ENCODE assay signal across 22 cellular contexts in genomic region chr6:489001-489400, GRCh38.
DNase-seq lines count a peak whose midpoint lies in the region; ATAC-seq and TF ChIP-seq lines count a peak whose summit lies in the region.
"Had no signal": no experiment of that assay in that cellular context is flagged by ENCODE, and none has a peak within 500 bp of the region (broad histone marks: within the 10 kb centered on the region; RNA-seq: fewer than 3 reads in every experiment).

No MANE protein-coding gene starts in this region.

- peak overlapping the region in 4 of 11 experiments; percentile 2 to 71 (median 26); a peak in 3 of 22 replicates for H3K27ac ChIP-seq in BLaER1 treated with 17β-estradiol and CSF1 and Interleukin-3, amounts not matched to agents 10 nM and 100 nM
- no peak overlapping the region for H3K27ac ChIP-seq in effector memory CD4-positive, alpha-beta T cell (ENCODE audit: insufficient read depth, low read length, poor library complexity, severe bottlenecking)
- H3K27ac ChIP-seq in gastroesophageal sphincter (no peak overlapping the region), MM.1S (ENCODE audit: low read length) (no peak overlapping the region)
- H3K27ac ChIP-seq: heart right ventricle, RWPE1, thyroid gland had no signal

- no peak for TF ChIP-seq EP300 in gastroesophageal sphincter (IDR thresholded peaks at IDR 0.05)

- H3K4me1 Mint-ChIP-seq in T-helper 17 cell (peaks cover 48% of the 10 kb centered on the region), type B pancreatic cell (ENCODE audit: unreplicated experiment) (no peaks in the 10 kb centered on the region)

- no peaks in the 10 kb centered on the region for H3K27me3 Mint-ChIP-seq in T-helper 17 cell
- H3K27me3 Mint-ChIP-seq in type B pancreatic cell = no peaks in the 10 kb centered on the region

- H3K9me3 Mint-ChIP-seq in type B pancreatic cell = peaks cover 4% of the 10 kb centered on the region

- H3K4me2 ChIP-seq in BLaER1 treated with 17β-estradiol and CSF1 and Interleukin-3, amounts not matched to agents 10 nM and 100 nM = peak overlapping the region in 10 of 11 experiments; percentile 11 to 87 (median 68); a peak in 17 of 22 replicates
- H3K4me2 ChIP-seq in MM.1S (ENCODE audit: low read depth, low read length) = no peak overlapping the region

- CTCF ChIA-PET in GM10248 (lab: Yijun Ruan, JAX) = interaction anchor here (0.9 to 2.0 kb wide), 6 partner anchors 9 to 273 kb away, joined by 3 to 6 read pairs (median 3); no protein-coding TSS in a partner anchor

- DNase-seq in GM10248 (ENCODE audit: extremely low spot score) (peak; percentile 58), T-helper 17 cell (no peak), MM.1S (no peak), type B pancreatic cell (ENCODE audit: extremely low spot score, unreplicated experiment) (no peak)
- no peak for DNase-seq in effector memory CD4-positive, alpha-beta T cell
- DNase-seq: amygdala; caudate nucleus; effector CD8-positive, alpha-beta T cell; GF-D8; HCEC 1CT; heart right ventricle; islet precursor cell; NCI-H1694 treated with DMSO at 0.1 percent for 48 hours; NCI-H2227 treated with DMSO at 0.1 percent for 48 hours; NK-92 treated with Interleukin-12 subunit alpha and Interleukin-12 subunit beta, amount 100 ng/mL, for 24 hours; stimulated activated CD4-positive, alpha-beta T cell treated with anti-CD3 and anti-CD28 coated beads, Interleukin-4, amount 100 ng/mL, for 1 hour; thyroid gland had no signal

- H3K36me3 ChIP-seq in BLaER1 treated with 17β-estradiol and CSF1 and Interleukin-3, amounts not matched to agents 10 nM and 100 nM = peaks cover 6 to 56% (median 28%) of the 10 kb centered on the region in 11 experiments; a peak in 18 of 22 replicates
- H3K36me3 ChIP-seq in effector memory CD4-positive, alpha-beta T cell (ENCODE audit: control insufficient read depth, insufficient read depth, low read length) = peaks cover 9% of the 10 kb centered on the region
- peaks cover 5 to 95% of the 10 kb centered on the region in 2 donors for H3K36me3 ChIP-seq in gastroesophageal sphincter
- no peaks in the 10 kb centered on the region for H3K36me3 ChIP-seq in MM.1S (replicated peaks; ENCODE audit: insufficient read depth, low read length)

- no peak overlapping the region for H3K4me3 ChIP-seq in BLaER1 treated with 17β-estradiol and CSF1 and Interleukin-3, amounts not matched to agents 10 nM and 100 nM
- peak overlapping the region; percentile 5 for H3K4me3 ChIP-seq in effector memory CD4-positive, alpha-beta T cell (ENCODE audit: insufficient read depth, low read depth, low read length, poor library complexity, severe bottlenecking)
- H3K4me3 ChIP-seq in gastroesophageal sphincter = no peak overlapping the region
- H3K4me3 ChIP-seq in MM.1S (ENCODE audit: low read length) = no peak overlapping the region
- H3K4me3 ChIP-seq: heart right ventricle, lung, thyroid gland had no signal

- H2AFZ ChIP-seq in MM.1S (ENCODE audit: low read length) = no peak overlapping the region

- no peaks in the 10 kb centered on the region for H4K20me1 ChIP-seq in BLaER1 treated with 17β-estradiol and CSF1 and Interleukin-3, amounts not matched to agents 10 nM and 100 nM
- no peaks in the 10 kb centered on the region for H4K20me1 ChIP-seq in MM.1S (ENCODE audit: insufficient read depth, low read length)

- no peaks in the 10 kb centered on the region for H3K9me2 ChIP-seq in MM.1S (replicated peaks; ENCODE audit: insufficient read depth, low read length)

- H3K9ac ChIP-seq in BLaER1 treated with 17β-estradiol and CSF1 and Interleukin-3, amounts not matched to agents 10 nM and 100 nM = 0 out of 22 replicates have a peak overlapping the region, but pooled peaks of 1 of the 11 experiments have one; percentile 10
- no peak overlapping the region for H3K9ac ChIP-seq in MM.1S (ENCODE audit: low read length)

- no peaks in the 10 kb centered on the region for H3K27me3 ChIP-seq in BLaER1 treated with 17β-estradiol and CSF1 and Interleukin-3, amounts not matched to agents 10 nM and 100 nM
- no peaks in the 10 kb centered on the region for H3K27me3 ChIP-seq in effector memory CD4-positive, alpha-beta T cell (replicated peaks; ENCODE audit: control insufficient read depth, insufficient read depth, low read length, poor library complexity, severe bottlenecking)
- H3K27me3 ChIP-seq in gastroesophageal sphincter (no peaks in the 10 kb centered on the region), MM.1S (replicated peaks; ENCODE audit: insufficient read depth, low read length) (no peaks in the 10 kb centered on the region)
- H3K27me3 ChIP-seq: heart right ventricle, thyroid gland had no signal

- H3F3A ChIP-seq in MM.1S (ENCODE audit: insufficient read depth, low read length) = no peaks in the 10 kb centered on the region

- POLR2A ChIA-PET in GM10248 (lab: Yijun Ruan, JAX) = interaction anchor here (1.0 kb wide), 1 partner anchor 97 kb away, joined by 8 read pairs; the partner anchor contains the start of gene IRF4

- TF ChIP-seq POLR2A in gastroesophageal sphincter (IDR thresholded peaks at IDR 0.05) = no peak

- H3K4me1 ChIP-seq in BLaER1 treated with 17β-estradiol and CSF1 and Interleukin-3, amounts not matched to agents 10 nM and 100 nM = peaks cover 29 to 96% (median 68%) of the 10 kb centered on the region in 10 experiments
- peaks cover 40% of the 10 kb centered on the region for H3K4me1 ChIP-seq in effector memory CD4-positive, alpha-beta T cell (ENCODE audit: control insufficient read depth, insufficient read depth, low read length, poor library complexity, severe bottlenecking)
- H3K4me1 ChIP-seq in gastroesophageal sphincter (no peaks in the 10 kb centered on the region), MM.1S (ENCODE audit: low read length) (no peaks in the 10 kb centered on the region)
- H3K4me1 ChIP-seq: heart right ventricle, thyroid gland had no signal

- H3K4me3 Mint-ChIP-seq in T-helper 17 cell (peak overlapping the region; percentile 84), type B pancreatic cell (no peak overlapping the region)

- no peaks in the 10 kb centered on the region for H3K79me2 ChIP-seq in MM.1S (ENCODE audit: low read length)

- peaks cover 3% of the 10 kb centered on the region for H3K36me3 Mint-ChIP-seq in T-helper 17 cell (ENCODE audit: low read depth)
- H3K36me3 Mint-ChIP-seq in type B pancreatic cell = peaks cover 24% of the 10 kb centered on the region

- WGBS in gastroesophageal sphincter (ENCODE audit: low coverage in 1 of 2), 2 donors = 41 to 72% methylated on average over 3 to 4 of the region's 4 CpGs

- TF ChIP-seq CTCF in GM10248 (IDR thresholded peaks at IDR 0.05; ENCODE audit: control extremely low read depth, extremely low read depth, low read depth, missing control alignments) (no peak), gastroesophageal sphincter (IDR thresholded peaks at IDR 0.05) (no peak), MM.1S (IDR thresholded peaks at IDR 0.05; ENCODE audit: low read length) (no peak), type B pancreatic cell (conservative IDR thresholded peaks at IDR 0.05) (no peak)

- ATAC-seq in T-helper 17 cell (no peak), gastroesophageal sphincter (no peak), HG03521 (IDR thresholded peaks at IDR 0.05; ENCODE audit: unreplicated experiment) (no peak)
- ATAC-seq: heart right ventricle had no signal

- H3K27ac Mint-ChIP-seq in T-helper 17 cell (peak overlapping the region; percentile 90), type B pancreatic cell (no peak overlapping the region)

- peaks cover 13 to 46% (median 26%) of the 10 kb centered on the region in 11 experiments for H3K9me3 ChIP-seq in BLaER1 treated with 17β-estradiol and CSF1 and Interleukin-3, amounts not matched to agents 10 nM and 100 nM (replicated peaks in 1 of 11)
- H3K9me3 ChIP-seq in T-helper 17 cell (ENCODE audit: control insufficient read depth, low read length, poor library complexity, severe bottlenecking) (no peaks in the 10 kb centered on the region), gastroesophageal sphincter (no peaks in the 10 kb centered on the region), MM.1S (replicated peaks; ENCODE audit: insufficient read depth, low read length) (no peaks in the 10 kb centered on the region)
- no peaks in the 10 kb centered on the region for H3K9me3 ChIP-seq in effector memory CD4-positive, alpha-beta T cell (ENCODE audit: control insufficient read depth, low read length)
- H3K9me3 ChIP-seq: heart right ventricle, thyroid gland had no signal
